16 cellular contexts compared by ENCODE assay signal in genomic region chr20:4950841-4951240, GRCh38. TPM values are rescaled to one million over a fixed set of nuclear protein-coding genes. Genes with fewer than 3 reads are reported as not detected.
DNase-seq lines count a peak whose midpoint lies in the region; ATAC-seq and TF ChIP-seq lines count a peak whose summit lies in the region.
"Had no signal": no experiment of that assay in that cellular context is flagged by ENCODE, and none has a peak within 500 bp of the region (broad histone marks: within the 10 kb centered on the region; RNA-seq: fewer than 3 reads in every experiment).

No MANE protein-coding gene starts in this region.

- TF ChIP-seq POLR2A in breast epithelium (IDR thresholded peaks at IDR 0.05) (no peak), stomach (IDR thresholded peaks at IDR 0.05) (no peak)

- no peak for TF ChIP-seq RAD21 in liver (IDR thresholded peaks at IDR 0.05)

- no peak for DNase-seq in Karpas-422
- DNase-seq in breast epithelium (ENCODE audit: low spot score in 2 of 2): no peak
- no peak for DNase-seq in stomach
- no peak for DNase-seq in NCI-H1417 treated with DMSO at 0.1 percent for 48 hours (lab: John Stamatoyannopoulos, UW)
- no peak for DNase-seq in iPS-NIHi11 (ENCODE audit: low spot score)
- DNase-seq in stimulated activated CD4-positive, alpha-beta T cell treated with anti-CD3 and anti-CD28 coated beads, Interleukin-12 subunit alpha, Interleukin-12 subunit beta, amount 100 ng/mL, for 4 hours: no peak
- DNase-seq: activated CD8-positive, alpha-beta T cell treated with anti-CD3 and anti-CD28 coated beads for 36 hours; activated effector memory CD4-positive, alpha-beta T cell treated with Interleukin-2 at 50 U/mL for 16 hours; KBM-7; NCI-H1694; NCI-H524 treated with DMSO at 0.1 percent for 48 hours; RPMI8226 had no signal

- H3K9me3 ChIP-seq in Karpas-422 (ENCODE audit: low read length) (no peaks in the 10 kb centered on the region), breast epithelium (no peaks in the 10 kb centered on the region), liver (ENCODE audit: control insufficient read depth in 4 of 4, low read length in 3 of 4) (no peaks in the 10 kb centered on the region), stomach (no peaks in the 10 kb centered on the region)

- H3K36me3 ChIP-seq in Karpas-422 (ENCODE audit: insufficient read depth, low read length): peaks cover 7% of the 10 kb centered on the region; the same call in 1 of the 2 replicates
- no peaks in the 10 kb centered on the region for H3K36me3 ChIP-seq in breast epithelium
- peaks cover 1 to 14% (median 3%) of the 10 kb centered on the region in 4 donors for H3K36me3 ChIP-seq in liver (ENCODE audit: control insufficient read depth in 4 of 4, insufficient read depth in 3 of 4, low read depth in 1 of 4, low read length in 3 of 4)
- peaks cover 0 to 6% (median 1%) of the 10 kb centered on the region in 4 donors for H3K36me3 ChIP-seq in stomach
- H3K36me3 ChIP-seq: cardiac muscle cell had no signal

- no peak for ATAC-seq in HG02759 (IDR thresholded peaks at IDR 0.05; ENCODE audit: unreplicated experiment)
- ATAC-seq: activated CD8-positive, alpha-beta T cell treated with anti-CD3 and anti-CD28 coated beads for 36 hours had no signal

- peak overlapping the region; percentile 43; the same call in 1 of the 2 replicates for H3K4me3 ChIP-seq in Karpas-422 (ENCODE audit: low read length)
- no peak overlapping the region for H3K4me3 ChIP-seq in breast epithelium
- H3K4me3 ChIP-seq in liver (ENCODE audit: low read depth in 1 of 3, low read length in 3 of 3): no peak overlapping the region
- no peak overlapping the region for H3K4me3 ChIP-seq in stomach
- H3K4me3 ChIP-seq: BLaER1, cardiac muscle cell had no signal

- H3K79me2 ChIP-seq in Karpas-422 (ENCODE audit: low read length): peaks cover 86% of the 10 kb centered on the region

- TF ChIP-seq EP300 in stomach (IDR thresholded peaks at IDR 0.05): no peak

- H3K4me1 ChIP-seq in Karpas-422 (ENCODE audit: low read length) (peaks cover 61% of the 10 kb centered on the region), breast epithelium (peaks cover 0 to 4% of the 10 kb centered on the region in 2 donors), liver (ENCODE audit: control insufficient read depth in 4 of 4, insufficient read depth in 4 of 4, low read length in 3 of 4) (peaks cover 3 to 29% (median 18%) of the 10 kb centered on the region in 4 donors), stomach (peaks cover 6 to 29% (median 20%) of the 10 kb centered on the region in 4 donors)
- H3K4me1 ChIP-seq: BLaER1 had no signal

- TF ChIP-seq CTCF in breast epithelium (IDR thresholded peaks at IDR 0.05) (no peak), liver (IDR thresholded peaks at IDR 0.05; ENCODE audit: low read depth, low read length, missing input control) (no peak), stomach (IDR thresholded peaks at IDR 0.05) (no peak)

- peak overlapping the region; percentile 65 for H3K27ac ChIP-seq in Karpas-422 (ENCODE audit: low read length)
- peak overlapping the region; percentile 54 to 67 for H3K27ac ChIP-seq in breast epithelium
- H3K27ac ChIP-seq in liver (ENCODE audit: low read depth in 1 of 2, low read length in 2 of 2): peak overlapping the region; percentile 83
- H3K27ac ChIP-seq in stomach: peak overlapping the region in 4 of 5 donors; percentile 18 to 63 (median 40)
- H3K27ac ChIP-seq: BLaER1, cardiac muscle cell had no signal

- H2AFZ ChIP-seq in Karpas-422 (ENCODE audit: low read length): no peak overlapping the region

- H3K27me3 ChIP-seq in Karpas-422 (ENCODE audit: low read length): no peaks in the 10 kb centered on the region
- no peaks in the 10 kb centered on the region for H3K27me3 ChIP-seq in breast epithelium
- no peaks in the 10 kb centered on the region for H3K27me3 ChIP-seq in liver (ENCODE audit: control insufficient read depth in 4 of 4, insufficient read depth in 4 of 4, low read length in 3 of 4)
- no peaks in the 10 kb centered on the region for H3K27me3 ChIP-seq in stomach
- H3K27me3 ChIP-seq: BLaER1, cardiac muscle cell had no signal

- H4K20me1 ChIP-seq in Karpas-422 (ENCODE audit: insufficient read depth, low read depth, low read length): peaks cover 25% of the 10 kb centered on the region

- peak overlapping the region; percentile 34; the same call in 1 of the 2 replicates for H3K9ac ChIP-seq in Karpas-422 (ENCODE audit: low read length)
- no peak overlapping the region for H3K9ac ChIP-seq in liver (ENCODE audit: low read depth in 1 of 2, low read length in 2 of 2)
- H3K9ac ChIP-seq: BLaER1 had no signal

- WGBS in liver: 96% methylated on average over 4 of the region's 4 CpGs
- WGBS in stomach, 5 donors: 87 to 95% (median 93%) methylated on average over 4 of the region's 4 CpGs

- peak overlapping the region; percentile 62 for H3K4me2 ChIP-seq in Karpas-422 (ENCODE audit: low read depth, low read length, poor library complexity, severe bottlenecking)
- H3K4me2 ChIP-seq: BLaER1 had no signal

- no peaks in the 10 kb centered on the region for H3K9me2 ChIP-seq in Karpas-422 (replicated peaks; ENCODE audit: insufficient read depth, low read length)

- intact Hi-C loops in breast epithelium (cut with DNase I; ENCODE audit: low total_unique reads) (no loop called here), stomach (cut with DNase I; ENCODE audit: low total_unique reads) (loop anchor here (10.0 kb wide), 1 partner anchor 346 kb away; no protein-coding TSS in a partner anchor)

TF ChIP-seq in liver, 16 proteins besides CTCF, POLR2A, EP300 and RAD21:
- TF ChIP-seq REST (IDR thresholded peaks at IDR 0.05) (no peak), FOXA1 (IDR thresholded peaks at IDR 0.05) (no peak), YY1 (IDR thresholded peaks at IDR 0.05) (no peak), ATF3 (IDR thresholded peaks at IDR 0.05) (no peak), EGR1 (IDR thresholded peaks at IDR 0.05; ENCODE audit: low read depth in 2 of 2) (no peak), HNF4A (conservative IDR thresholded peaks at IDR 0.05) (no peak), GABPA (IDR thresholded peaks at IDR 0.05 in 1 of 2, conservative IDR thresholded peaks at IDR 0.05 in 1 of 2) (no peak), FOXA2 (IDR thresholded peaks at IDR 0.05) (no peak), NR2F2 (IDR thresholded peaks at IDR 0.05) (no peak), ZBTB33 (IDR thresholded peaks at IDR 0.05) (no peak), TAF1 (conservative IDR thresholded peaks at IDR 0.05) (no peak), HNF4G (IDR thresholded peaks at IDR 0.05) (no peak), JUND (IDR thresholded peaks at IDR 0.05) (no peak), SP1 (IDR thresholded peaks at IDR 0.05) (no peak), MAX (IDR thresholded peaks at IDR 0.05) (no peak)

RNA-seq across cellular contexts. Expression of gene SLC23A2, which starts 50.5 kb away (rescaled TPM):
- total RNA-seq in Karpas-422 (2014; rRNA removed; shearing (Covaris generic); ENCODE audit: low replicate concordance): 34.5 and 49.2 TPM in 2 replicates
- total RNA-seq in breast epithelium: 10 to 100 TPM; 14.6 to 18.6 (median 15.4) TPM
- 10 to 100 TPM; 10.6 to 48.4 TPM for total RNA-seq in liver
- 10 to 100 TPM in 1 of 2 donors, 1 to 10 TPM in 1; 9.1 to 18.9 TPM for polyA plus RNA-seq in liver
- 10 to 100 TPM in 3 of 5 donors, 1 to 10 TPM in 2; 2.9 to 58.3 (median 12.9) TPM for total RNA-seq in stomach
- polyA plus RNA-seq in stomach: 1 to 10 TPM; 2.6 to 3.9 (median 2.8) TPM
